ENCODE assay signal across 1 cellular context in the genomic region with DNA sequence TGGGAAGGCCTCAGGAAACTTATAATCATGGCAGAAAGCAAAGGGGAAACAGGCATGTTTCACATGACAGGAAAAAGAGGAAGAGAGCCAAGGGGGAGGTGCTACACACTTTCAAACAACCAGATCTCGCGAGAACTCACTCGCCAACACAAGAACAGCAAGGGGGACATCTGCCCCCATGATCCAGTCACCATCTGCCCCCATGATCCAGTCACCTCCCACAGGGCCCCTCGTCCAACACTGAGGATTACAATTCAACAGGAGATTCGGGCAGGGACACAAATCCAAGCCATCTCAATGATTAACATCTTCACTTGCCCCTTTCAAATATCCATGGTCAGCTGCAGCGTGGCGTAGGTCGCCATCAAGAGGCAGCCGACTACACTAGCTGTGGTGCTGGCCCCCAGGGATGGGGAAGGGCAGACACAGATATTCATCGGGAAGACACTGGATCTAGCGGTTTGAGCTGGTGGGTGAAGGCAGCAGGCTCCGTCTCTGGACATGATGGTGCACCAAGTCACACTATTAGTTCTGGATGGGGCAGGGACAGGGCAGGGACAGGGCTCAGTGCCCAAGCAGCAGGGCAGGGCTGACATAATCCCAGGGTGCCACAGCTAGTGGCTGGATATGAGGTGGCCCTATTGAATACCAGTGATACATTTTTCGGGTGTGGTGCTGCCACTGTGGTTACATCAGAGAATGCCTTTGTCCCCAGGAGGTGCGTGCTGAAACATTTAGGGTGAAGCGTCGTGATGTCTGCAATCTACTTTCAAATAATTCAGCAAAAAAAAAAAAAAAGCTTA.
TF ChIP-seq lines count a peak whose summit lies in the region.

No MANE protein-coding gene starts in this region.

TF ChIP-seq in K562, 482 proteins besides CTCF, POLR2A, EP300 and RAD21 (continued from another document and continues in another):
- TF ChIP-seq, protein P1, sequence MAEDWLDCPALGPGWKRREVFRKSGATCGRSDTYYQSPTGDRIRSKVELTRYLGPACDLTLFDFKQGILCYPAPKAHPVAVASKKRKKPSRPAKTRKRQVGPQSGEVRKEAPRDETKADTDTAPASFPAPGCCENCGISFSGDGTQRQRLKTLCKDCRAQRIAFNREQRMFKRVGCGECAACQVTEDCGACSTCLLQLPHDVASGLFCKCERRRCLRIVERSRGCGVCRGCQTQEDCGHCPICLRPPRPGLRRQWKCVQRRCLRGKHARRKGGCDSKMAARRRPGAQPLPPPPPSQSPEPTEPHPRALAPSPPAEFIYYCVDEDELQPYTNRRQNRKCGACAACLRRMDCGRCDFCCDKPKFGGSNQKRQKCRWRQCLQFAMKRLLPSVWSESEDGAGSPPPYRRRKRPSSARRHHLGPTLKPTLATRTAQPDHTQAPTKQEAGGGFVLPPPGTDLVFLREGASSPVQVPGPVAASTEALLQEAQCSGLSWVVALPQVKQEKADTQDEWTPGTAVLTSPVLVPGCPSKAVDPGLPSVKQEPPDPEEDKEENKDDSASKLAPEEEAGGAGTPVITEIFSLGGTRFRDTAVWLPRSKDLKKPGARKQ (CRISPR knock-in tag; IDR thresholded peaks at IDR 0.05): no peak
- TF ChIP-seq, protein P2, sequence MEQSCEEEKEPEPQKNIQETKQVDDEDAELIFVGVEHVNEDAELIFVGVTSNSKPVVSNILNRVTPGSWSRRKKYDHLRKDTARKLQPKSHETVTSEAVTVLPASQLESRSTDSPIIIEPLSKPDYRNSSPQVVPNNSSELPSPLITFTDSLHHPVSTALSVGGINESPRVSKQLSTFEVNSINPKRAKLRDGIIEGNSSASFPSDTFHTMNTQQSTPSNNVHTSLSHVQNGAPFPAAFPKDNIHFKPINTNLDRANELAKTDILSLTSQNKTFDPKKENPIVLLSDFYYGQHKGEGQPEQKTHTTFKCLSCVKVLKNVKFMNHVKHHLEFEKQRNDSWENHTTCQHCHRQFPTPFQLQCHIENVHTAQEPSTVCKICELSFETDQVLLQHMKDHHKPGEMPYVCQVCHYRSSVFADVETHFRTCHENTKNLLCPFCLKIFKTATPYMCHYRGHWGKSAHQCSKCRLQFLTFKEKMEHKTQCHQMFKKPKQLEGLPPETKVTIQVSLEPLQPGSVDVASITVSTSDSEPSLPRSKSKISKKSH (CRISPR knock-in tag; IDR thresholded peaks at IDR 0.05): no peak
- TF ChIP-seq, protein P3, sequence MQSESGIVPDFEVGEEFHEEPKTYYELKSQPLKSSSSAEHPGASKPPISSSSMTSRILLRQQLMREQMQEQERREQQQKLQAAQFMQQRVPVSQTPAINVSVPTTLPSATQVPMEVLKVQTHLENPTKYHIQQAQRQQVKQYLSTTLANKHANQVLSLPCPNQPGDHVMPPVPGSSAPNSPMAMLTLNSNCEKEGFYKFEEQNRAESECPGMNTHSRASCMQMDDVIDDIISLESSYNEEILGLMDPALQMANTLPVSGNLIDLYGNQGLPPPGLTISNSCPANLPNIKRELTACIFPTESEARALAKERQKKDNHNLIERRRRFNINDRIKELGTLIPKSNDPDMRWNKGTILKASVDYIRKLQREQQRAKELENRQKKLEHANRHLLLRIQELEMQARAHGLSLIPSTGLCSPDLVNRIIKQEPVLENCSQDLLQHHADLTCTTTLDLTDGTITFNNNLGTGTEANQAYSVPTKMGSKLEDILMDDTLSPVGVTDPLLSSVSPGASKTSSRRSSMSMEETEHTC (IDR thresholded peaks at IDR 0.05): 0 out of 2 replicates have a peak, but pooled peaks have one; percentile 58
- TF ChIP-seq, protein P4, sequence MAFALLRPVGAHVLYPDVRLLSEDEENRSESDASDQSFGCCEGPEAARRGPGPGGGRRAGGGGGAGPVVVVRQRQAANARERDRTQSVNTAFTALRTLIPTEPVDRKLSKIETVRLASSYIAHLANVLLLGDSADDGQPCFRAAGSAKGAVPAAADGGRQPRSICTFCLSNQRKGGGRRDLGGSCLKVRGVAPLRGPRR (CRISPR knock-in tag; IDR thresholded peaks at IDR 0.05): no peak
- TF ChIP-seq TFAM (CRISPR knock-in tag; conservative IDR thresholded peaks at IDR 0.05) (no peak), TAF7 (tag; IDR thresholded peaks at IDR 0.05) (peak; percentile 64), ARNT (IDR thresholded peaks at IDR 0.05) (0 out of 4 replicates have a peak, but pooled peaks of 1 of the 2 experiments have one; percentile 58), CEBPB (tag; IDR thresholded peaks at IDR 0.05) (no peak), MAFK (IDR thresholded peaks at IDR 0.05; ENCODE audit: low read length) (peak; percentile 14; the same call in 1 of the 2 replicates), MBD2 (IDR thresholded peaks at IDR 0.05; ENCODE audit: borderline replicate concordance, low read depth) (peak; percentile 30; the same call in 1 of the 2 replicates), ERF (CRISPR knock-in tag; IDR thresholded peaks at IDR 0.05) (0 out of 2 replicates have a peak, but pooled peaks have one; percentile 45), HDGF (IDR thresholded peaks at IDR 0.05) (peak; percentile 15; the same call in 1 of the 2 replicates), TBP (optimal IDR thresholded peaks at IDR 0.05; ENCODE audit: low read depth, low read length) (peak; percentile 25), ASH1L (IDR thresholded peaks at IDR 0.05; ENCODE audit: borderline replicate concordance, low read depth, partially characterized antibody) (no peak), RBM39 (optimal IDR thresholded peaks at IDR 0.05; ENCODE audit: low read depth, low read length) (no peak), FOXA3 (CRISPR knock-in tag; conservative IDR thresholded peaks at IDR 0.05 in 1 of 2, IDR thresholded peaks at IDR 0.05 in 1 of 2) (no peak), FOXA1 (IDR thresholded peaks at IDR 0.05; ENCODE audit: borderline replicate concordance) (no peak), PHF8 (IDR thresholded peaks at IDR 0.05; ENCODE audit: borderline replicate concordance, low read length) (peak; percentile 42; the same call in 1 of the 2 replicates), HLTF (IDR thresholded peaks at IDR 0.05) (peak; percentile 68; the same call in 1 of the 2 replicates), MXI1 (IDR thresholded peaks at IDR 0.05; ENCODE audit: low read depth, low read length) (peak; percentile 58; the same call in 1 of the 2 replicates), ZNF668 (CRISPR knock-in tag; IDR thresholded peaks at IDR 0.05) (no peak), RBM15 (IDR thresholded peaks at IDR 0.05; ENCODE audit: insufficient read depth, low read length) (no peak), ZNF431 (CRISPR knock-in tag; IDR thresholded peaks at IDR 0.05) (0 out of 2 replicates have a peak, but pooled peaks have one; percentile 40)
- TF ChIP-seq, protein P5, sequence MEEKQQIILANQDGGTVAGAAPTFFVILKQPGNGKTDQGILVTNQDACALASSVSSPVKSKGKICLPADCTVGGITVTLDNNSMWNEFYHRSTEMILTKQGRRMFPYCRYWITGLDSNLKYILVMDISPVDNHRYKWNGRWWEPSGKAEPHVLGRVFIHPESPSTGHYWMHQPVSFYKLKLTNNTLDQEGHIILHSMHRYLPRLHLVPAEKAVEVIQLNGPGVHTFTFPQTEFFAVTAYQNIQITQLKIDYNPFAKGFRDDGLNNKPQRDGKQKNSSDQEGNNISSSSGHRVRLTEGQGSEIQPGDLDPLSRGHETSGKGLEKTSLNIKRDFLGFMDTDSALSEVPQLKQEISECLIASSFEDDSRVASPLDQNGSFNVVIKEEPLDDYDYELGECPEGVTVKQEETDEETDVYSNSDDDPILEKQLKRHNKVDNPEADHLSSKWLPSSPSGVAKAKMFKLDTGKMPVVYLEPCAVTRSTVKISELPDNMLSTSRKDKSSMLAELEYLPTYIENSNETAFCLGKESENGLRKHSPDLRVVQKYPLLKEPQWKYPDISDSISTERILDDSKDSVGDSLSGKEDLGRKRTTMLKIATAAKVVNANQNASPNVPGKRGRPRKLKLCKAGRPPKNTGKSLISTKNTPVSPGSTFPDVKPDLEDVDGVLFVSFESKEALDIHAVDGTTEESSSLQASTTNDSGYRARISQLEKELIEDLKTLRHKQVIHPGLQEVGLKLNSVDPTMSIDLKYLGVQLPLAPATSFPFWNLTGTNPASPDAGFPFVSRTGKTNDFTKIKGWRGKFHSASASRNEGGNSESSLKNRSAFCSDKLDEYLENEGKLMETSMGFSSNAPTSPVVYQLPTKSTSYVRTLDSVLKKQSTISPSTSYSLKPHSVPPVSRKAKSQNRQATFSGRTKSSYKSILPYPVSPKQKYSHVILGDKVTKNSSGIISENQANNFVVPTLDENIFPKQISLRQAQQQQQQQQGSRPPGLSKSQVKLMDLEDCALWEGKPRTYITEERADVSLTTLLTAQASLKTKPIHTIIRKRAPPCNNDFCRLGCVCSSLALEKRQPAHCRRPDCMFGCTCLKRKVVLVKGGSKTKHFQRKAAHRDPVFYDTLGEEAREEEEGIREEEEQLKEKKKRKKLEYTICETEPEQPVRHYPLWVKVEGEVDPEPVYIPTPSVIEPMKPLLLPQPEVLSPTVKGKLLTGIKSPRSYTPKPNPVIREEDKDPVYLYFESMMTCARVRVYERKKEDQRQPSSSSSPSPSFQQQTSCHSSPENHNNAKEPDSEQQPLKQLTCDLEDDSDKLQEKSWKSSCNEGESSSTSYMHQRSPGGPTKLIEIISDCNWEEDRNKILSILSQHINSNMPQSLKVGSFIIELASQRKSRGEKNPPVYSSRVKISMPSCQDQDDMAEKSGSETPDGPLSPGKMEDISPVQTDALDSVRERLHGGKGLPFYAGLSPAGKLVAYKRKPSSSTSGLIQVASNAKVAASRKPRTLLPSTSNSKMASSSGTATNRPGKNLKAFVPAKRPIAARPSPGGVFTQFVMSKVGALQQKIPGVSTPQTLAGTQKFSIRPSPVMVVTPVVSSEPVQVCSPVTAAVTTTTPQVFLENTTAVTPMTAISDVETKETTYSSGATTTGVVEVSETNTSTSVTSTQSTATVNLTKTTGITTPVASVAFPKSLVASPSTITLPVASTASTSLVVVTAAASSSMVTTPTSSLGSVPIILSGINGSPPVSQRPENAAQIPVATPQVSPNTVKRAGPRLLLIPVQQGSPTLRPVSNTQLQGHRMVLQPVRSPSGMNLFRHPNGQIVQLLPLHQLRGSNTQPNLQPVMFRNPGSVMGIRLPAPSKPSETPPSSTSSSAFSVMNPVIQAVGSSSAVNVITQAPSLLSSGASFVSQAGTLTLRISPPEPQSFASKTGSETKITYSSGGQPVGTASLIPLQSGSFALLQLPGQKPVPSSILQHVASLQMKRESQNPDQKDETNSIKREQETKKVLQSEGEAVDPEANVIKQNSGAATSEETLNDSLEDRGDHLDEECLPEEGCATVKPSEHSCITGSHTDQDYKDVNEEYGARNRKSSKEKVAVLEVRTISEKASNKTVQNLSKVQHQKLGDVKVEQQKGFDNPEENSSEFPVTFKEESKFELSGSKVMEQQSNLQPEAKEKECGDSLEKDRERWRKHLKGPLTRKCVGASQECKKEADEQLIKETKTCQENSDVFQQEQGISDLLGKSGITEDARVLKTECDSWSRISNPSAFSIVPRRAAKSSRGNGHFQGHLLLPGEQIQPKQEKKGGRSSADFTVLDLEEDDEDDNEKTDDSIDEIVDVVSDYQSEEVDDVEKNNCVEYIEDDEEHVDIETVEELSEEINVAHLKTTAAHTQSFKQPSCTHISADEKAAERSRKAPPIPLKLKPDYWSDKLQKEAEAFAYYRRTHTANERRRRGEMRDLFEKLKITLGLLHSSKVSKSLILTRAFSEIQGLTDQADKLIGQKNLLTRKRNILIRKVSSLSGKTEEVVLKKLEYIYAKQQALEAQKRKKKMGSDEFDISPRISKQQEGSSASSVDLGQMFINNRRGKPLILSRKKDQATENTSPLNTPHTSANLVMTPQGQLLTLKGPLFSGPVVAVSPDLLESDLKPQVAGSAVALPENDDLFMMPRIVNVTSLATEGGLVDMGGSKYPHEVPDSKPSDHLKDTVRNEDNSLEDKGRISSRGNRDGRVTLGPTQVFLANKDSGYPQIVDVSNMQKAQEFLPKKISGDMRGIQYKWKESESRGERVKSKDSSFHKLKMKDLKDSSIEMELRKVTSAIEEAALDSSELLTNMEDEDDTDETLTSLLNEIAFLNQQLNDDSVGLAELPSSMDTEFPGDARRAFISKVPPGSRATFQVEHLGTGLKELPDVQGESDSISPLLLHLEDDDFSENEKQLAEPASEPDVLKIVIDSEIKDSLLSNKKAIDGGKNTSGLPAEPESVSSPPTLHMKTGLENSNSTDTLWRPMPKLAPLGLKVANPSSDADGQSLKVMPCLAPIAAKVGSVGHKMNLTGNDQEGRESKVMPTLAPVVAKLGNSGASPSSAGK (IDR thresholded peaks at IDR 0.05): peak; percentile 72
- TF ChIP-seq, protein P6, sequence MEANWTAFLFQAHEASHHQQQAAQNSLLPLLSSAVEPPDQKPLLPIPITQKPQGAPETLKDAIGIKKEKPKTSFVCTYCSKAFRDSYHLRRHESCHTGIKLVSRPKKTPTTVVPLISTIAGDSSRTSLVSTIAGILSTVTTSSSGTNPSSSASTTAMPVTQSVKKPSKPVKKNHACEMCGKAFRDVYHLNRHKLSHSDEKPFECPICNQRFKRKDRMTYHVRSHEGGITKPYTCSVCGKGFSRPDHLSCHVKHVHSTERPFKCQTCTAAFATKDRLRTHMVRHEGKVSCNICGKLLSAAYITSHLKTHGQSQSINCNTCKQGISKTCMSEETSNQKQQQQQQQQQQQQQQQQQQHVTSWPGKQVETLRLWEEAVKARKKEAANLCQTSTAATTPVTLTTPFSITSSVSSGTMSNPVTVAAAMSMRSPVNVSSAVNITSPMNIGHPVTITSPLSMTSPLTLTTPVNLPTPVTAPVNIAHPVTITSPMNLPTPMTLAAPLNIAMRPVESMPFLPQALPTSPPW (CRISPR knock-in tag; IDR thresholded peaks at IDR 0.05): peak; percentile 70
- TF ChIP-seq, protein P7, sequence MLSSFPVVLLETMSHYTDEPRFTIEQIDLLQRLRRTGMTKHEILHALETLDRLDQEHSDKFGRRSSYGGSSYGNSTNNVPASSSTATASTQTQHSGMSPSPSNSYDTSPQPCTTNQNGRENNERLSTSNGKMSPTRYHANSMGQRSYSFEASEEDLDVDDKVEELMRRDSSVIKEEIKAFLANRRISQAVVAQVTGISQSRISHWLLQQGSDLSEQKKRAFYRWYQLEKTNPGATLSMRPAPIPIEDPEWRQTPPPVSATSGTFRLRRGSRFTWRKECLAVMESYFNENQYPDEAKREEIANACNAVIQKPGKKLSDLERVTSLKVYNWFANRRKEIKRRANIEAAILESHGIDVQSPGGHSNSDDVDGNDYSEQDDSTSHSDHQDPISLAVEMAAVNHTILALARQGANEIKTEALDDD (IDR thresholded peaks at IDR 0.05): 0 out of 2 replicates have a peak, but pooled peaks have one; percentile 33
- TF ChIP-seq, protein P8, sequence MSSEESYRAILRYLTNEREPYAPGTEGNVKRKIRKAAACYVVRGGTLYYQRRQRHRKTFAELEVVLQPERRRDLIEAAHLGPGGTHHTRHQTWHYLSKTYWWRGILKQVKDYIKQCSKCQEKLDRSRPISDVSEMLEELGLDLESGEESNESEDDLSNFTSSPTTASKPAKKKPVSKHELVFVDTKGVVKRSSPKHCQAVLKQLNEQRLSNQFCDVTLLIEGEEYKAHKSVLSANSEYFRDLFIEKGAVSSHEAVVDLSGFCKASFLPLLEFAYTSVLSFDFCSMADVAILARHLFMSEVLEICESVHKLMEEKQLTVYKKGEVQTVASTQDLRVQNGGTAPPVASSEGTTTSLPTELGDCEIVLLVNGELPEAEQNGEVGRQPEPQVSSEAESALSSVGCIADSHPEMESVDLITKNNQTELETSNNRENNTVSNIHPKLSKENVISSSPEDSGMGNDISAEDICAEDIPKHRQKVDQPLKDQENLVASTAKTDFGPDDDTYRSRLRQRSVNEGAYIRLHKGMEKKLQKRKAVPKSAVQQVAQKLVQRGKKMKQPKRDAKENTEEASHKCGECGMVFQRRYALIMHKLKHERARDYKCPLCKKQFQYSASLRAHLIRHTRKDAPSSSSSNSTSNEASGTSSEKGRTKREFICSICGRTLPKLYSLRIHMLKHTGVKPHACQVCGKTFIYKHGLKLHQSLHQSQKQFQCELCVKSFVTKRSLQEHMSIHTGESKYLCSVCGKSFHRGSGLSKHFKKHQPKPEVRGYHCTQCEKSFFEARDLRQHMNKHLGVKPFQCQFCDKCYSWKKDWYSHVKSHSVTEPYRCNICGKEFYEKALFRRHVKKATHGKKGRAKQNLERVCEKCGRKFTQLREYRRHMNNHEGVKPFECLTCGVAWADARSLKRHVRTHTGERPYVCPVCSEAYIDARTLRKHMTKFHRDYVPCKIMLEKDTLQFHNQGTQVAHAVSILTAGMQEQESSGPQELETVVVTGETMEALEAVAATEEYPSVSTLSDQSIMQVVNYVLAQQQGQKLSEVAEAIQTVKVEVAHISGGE (CRISPR knock-in tag; IDR thresholded peaks at IDR 0.05): 0 out of 6 replicates have a peak, but pooled peaks of 1 of the 3 experiments have one; percentile 32
